ENCODE assay signal across 8 cellular contexts in the genomic region with DNA sequence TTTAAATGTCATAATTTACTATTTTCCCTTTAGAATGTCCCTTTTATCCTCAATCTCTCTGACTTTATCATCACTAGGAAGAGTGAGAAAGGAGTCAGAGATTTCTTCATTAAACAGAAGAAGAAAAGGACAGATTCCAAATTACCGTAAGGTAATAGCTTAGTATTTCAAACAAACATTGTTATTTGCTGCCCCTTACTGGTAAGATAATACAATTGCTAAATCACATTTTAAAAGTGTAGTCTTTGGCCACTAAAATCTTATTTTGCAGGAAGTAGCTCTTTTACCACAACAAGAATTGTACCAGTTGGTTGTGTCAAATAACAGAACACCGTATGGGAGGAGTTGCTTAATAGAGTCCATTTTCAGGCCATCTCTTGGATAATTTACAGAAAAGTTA. TPM values are rescaled to one million over a fixed set of nuclear protein-coding genes. Genes with fewer than 3 reads are reported as not detected.
DNase-seq lines count a peak whose midpoint lies in the region; ATAC-seq and TF ChIP-seq lines count a peak whose summit lies in the region.

No MANE protein-coding gene starts in this region.

- H3K27me3 Mint-ChIP-seq in endodermal cell (ENCODE audit: insufficient read depth) = no peaks in the 10 kb centered on the region

- no peaks in the 10 kb centered on the region for H3K36me3 ChIP-seq in endodermal cell (ENCODE audit: control insufficient read depth, insufficient read depth, low read length)

- no peak overlapping the region for H3K4me3 ChIP-seq in endodermal cell (ENCODE audit: low read length)

- ATAC-seq in GM21723 (IDR thresholded peaks at IDR 0.05; ENCODE audit: unreplicated experiment) (peak; percentile 71), HG03280 (IDR thresholded peaks at IDR 0.05; ENCODE audit: unreplicated experiment) (no peak)

- H3K36me3 Mint-ChIP-seq in endodermal cell (ENCODE audit: low read depth) = no peaks in the 10 kb centered on the region

- H3K4me1 Mint-ChIP-seq in endodermal cell = peaks cover 5% of the 10 kb centered on the region

- H3K27ac Mint-ChIP-seq in endodermal cell = no peak overlapping the region

- DNase-seq in COLO829 (ENCODE audit: low spot score) (peak; percentile 54), NOMO-1 (lab: John Stamatoyannopoulos, UW; ENCODE audit: unreplicated experiment in 2 of 2) (peak; percentile 43 to 87), endodermal cell (no peak), renal cortical epithelial cell (ENCODE audit: low read depth) (peak; percentile 65), ureter (ENCODE audit: low spot score) (no peak), NCI-H1436 (lab: John Stamatoyannopoulos, UW) (no peak)

- no peaks in the 10 kb centered on the region for H3K4me1 ChIP-seq in endodermal cell (ENCODE audit: control insufficient read depth, insufficient read depth, low read length)

- H3K9me3 Mint-ChIP-seq in endodermal cell = no peaks in the 10 kb centered on the region

- no peaks in the 10 kb centered on the region for H3K9me3 ChIP-seq in endodermal cell (ENCODE audit: control insufficient read depth, low read length)

- H3K9ac ChIP-seq in endodermal cell (ENCODE audit: extremely low read depth, low read length, poor library complexity, severe bottlenecking) = no peak overlapping the region

- H3K27ac ChIP-seq in endodermal cell (ENCODE audit: low read depth, low read length) = no peak overlapping the region

- TF ChIP-seq CTCF in endodermal cell (conservative IDR thresholded peaks at IDR 0.05) = peak; percentile 64

- 83% methylated on average over 2 of the region's 2 CpGs; no CpG with 5 or more reads in 1 of the 2 experiments for WGBS in endodermal cell (ENCODE audit: insufficient coverage in 1 of 2, insufficient read length in 1 of 2), 2 experiments

- no peak overlapping the region for H3K4me3 Mint-ChIP-seq in endodermal cell

- no peaks in the 10 kb centered on the region for H3K27me3 ChIP-seq in endodermal cell (ENCODE audit: control insufficient read depth, insufficient read depth, low read length, poor library complexity, severe bottlenecking)

RNA-seq across cellular contexts. Expression of gene CGGBP1, which starts 53.7 kb away (rescaled TPM):
- total RNA-seq in endodermal cell (10 to 100 TPM; 81.5 to 96.3 TPM), renal cortical epithelial cell (53.5 and 81.8 TPM in 2 replicates), ureter (70.1 TPM)
- polyA plus RNA-seq in endodermal cell (2013, experiment 1 of 2) = 108 TPM
- 98.1 TPM for polyA plus RNA-seq in endodermal cell (2013, experiment 2 of 2)

RNA-seq across cellular contexts. Expression of gene ZNF654, which starts 54.0 kb away (rescaled TPM):
- total RNA-seq in endodermal cell (10 to 100 TPM in 1 of 2 donors, 1 to 10 TPM in 1; 7.3 to 10.6 TPM), renal cortical epithelial cell (10.8 and 32.2 TPM in 2 replicates), ureter (25.7 TPM)
- 8.5 TPM for polyA plus RNA-seq in endodermal cell (2013, experiment 1 of 2)
- 8.2 TPM for polyA plus RNA-seq in endodermal cell (2013, experiment 2 of 2)

Comparison
In these comparisons a context has a peak if more than half of its experiments do, and no peak if none do; other contexts are left out.
1. DNase-seq: peak in COLO829 (single experiment), NOMO-1 (2 of 2) and renal cortical epithelial cell (single experiment); none in endodermal cell (single experiment), ureter (single experiment) and NCI-H1436 (single experiment).